8 cellular contexts compared by ENCODE assay signal in the genomic region with DNA sequence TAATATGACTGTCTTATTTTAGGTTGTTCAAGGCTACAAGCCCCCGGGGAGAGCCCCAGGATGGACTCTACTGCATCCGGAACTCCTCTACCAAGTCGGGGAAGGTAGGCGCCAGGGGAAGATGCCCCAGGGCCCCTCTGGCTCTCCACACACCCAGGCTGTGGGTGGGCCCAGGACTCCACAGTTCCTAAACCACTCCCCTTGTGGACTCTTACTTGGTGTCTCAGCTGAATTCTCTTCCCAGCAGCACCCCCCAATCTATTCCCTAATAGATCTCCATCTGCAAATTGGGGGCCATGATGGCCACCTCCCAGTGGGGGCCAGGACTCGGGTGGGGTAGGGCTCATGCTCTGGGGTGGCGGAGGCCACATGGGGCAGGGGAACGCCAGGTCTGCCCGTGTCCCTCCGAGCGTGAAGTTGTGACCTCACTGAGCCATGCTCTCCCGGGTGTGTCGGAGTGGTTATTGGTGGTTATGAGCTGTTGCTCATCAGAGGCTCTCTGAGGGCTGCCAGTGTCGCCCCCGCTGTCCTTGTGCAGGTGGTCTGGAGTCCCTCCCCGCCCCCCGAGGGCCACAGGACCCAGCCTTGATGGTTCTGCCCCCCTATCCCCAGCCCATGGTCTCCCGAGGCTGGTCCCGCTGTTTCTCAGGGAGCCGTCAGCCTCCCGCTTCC.
DNase-seq lines count a peak whose midpoint lies in the region; ATAC-seq and TF ChIP-seq lines count a peak whose summit lies in the region.

No MANE protein-coding gene starts in this region.

- ATAC-seq in GM19043 (IDR thresholded peaks at IDR 0.05; ENCODE audit: low read depth, unreplicated experiment) (peak; percentile 74), HG03039 (IDR thresholded peaks at IDR 0.05; ENCODE audit: unreplicated experiment) (peak; percentile 55)
- no peak for ATAC-seq in effector memory CD8-positive, alpha-beta T cell (replicated peaks)

- peaks cover 25% of the 10 kb centered on the region for H3K27me3 ChIP-seq in DOHH2 (ENCODE audit: control insufficient read depth, low read length)

- peaks cover 40% of the 10 kb centered on the region for H3K36me3 Mint-ChIP-seq in effector memory CD8-positive, alpha-beta T cell (ENCODE audit: insufficient read depth)

- no peaks in the 10 kb centered on the region for H3K79me2 ChIP-seq in DOHH2 (ENCODE audit: control insufficient read depth, low read length)

- H3K27ac ChIP-seq in DOHH2 (ENCODE audit: low read depth, low read length) = no peak overlapping the region

- TF ChIP-seq CTCF in DOHH2 (IDR thresholded peaks at IDR 0.05; ENCODE audit: low read depth, low read length, poor library complexity, severe bottlenecking) = no peak

- no peak overlapping the region for H3K4me3 Mint-ChIP-seq in effector memory CD8-positive, alpha-beta T cell

- no peaks in the 10 kb centered on the region for H3K36me3 ChIP-seq in DOHH2 (ENCODE audit: control insufficient read depth, low read length)

- peaks cover 2% of the 10 kb centered on the region; the same call in 1 of the 2 replicates for H3F3A ChIP-seq in DOHH2 (ENCODE audit: control insufficient read depth, insufficient read depth)

- H3K27me3 Mint-ChIP-seq in effector memory CD8-positive, alpha-beta T cell = no peaks in the 10 kb centered on the region

- no peaks in the 10 kb centered on the region for H3K9me3 Mint-ChIP-seq in effector memory CD8-positive, alpha-beta T cell

- H3K4me3 ChIP-seq in DOHH2 (ENCODE audit: low read length) = peak overlapping the region; percentile 38

- peaks cover 34 to 43% of the 10 kb centered on the region in 2 donors for H3K4me1 Mint-ChIP-seq in effector memory CD8-positive, alpha-beta T cell (ENCODE audit: low read depth in 2 of 2)

- H3K9me2 ChIP-seq in DOHH2 (replicated peaks; ENCODE audit: control insufficient read depth, low read length) = no peaks in the 10 kb centered on the region

- no peak for DNase-seq in effector memory CD8-positive, alpha-beta T cell
- no peak for DNase-seq in hippocampal formation (lab: John Stamatoyannopoulos, UW)
- DNase-seq in NOMO-1 (lab: John Stamatoyannopoulos, UW; ENCODE audit: unreplicated experiment in 2 of 2) = no peak
- no peak for DNase-seq in SKM-1 (lab: John Stamatoyannopoulos, UW; ENCODE audit: unreplicated experiment)
- DNase-seq in NK-92 treated with Interleukin-12 subunit alpha and Interleukin-12 subunit beta, amount 100 ng/mL, for 24 hours (lab: John Stamatoyannopoulos, UW) = no peak

- H3K9me3 ChIP-seq in DOHH2 (ENCODE audit: control insufficient read depth, insufficient read depth, low read length) = no peaks in the 10 kb centered on the region

- H3K27ac Mint-ChIP-seq in effector memory CD8-positive, alpha-beta T cell = peak overlapping the region; percentile 74 to 85

- H3K4me2 ChIP-seq in DOHH2 (ENCODE audit: low read length) = peak overlapping the region; percentile 43

- H3K4me1 ChIP-seq in DOHH2 (ENCODE audit: control insufficient read depth, low read length) = peaks cover 49% of the 10 kb centered on the region

- H4K20me1 ChIP-seq in DOHH2 (ENCODE audit: control insufficient read depth, insufficient read depth, low read depth, low read length) = peaks cover 16% of the 10 kb centered on the region
